31 cellular contexts compared by ENCODE assay signal in genomic region chr16:72083778-72084404, GRCh38. TPM values are rescaled to one million over a fixed set of nuclear protein-coding genes. Genes with fewer than 3 reads are reported as not detected.
"Had no signal": no experiment of that assay in that cellular context is flagged by ENCODE, and none has a peak within 500 bp of the region (broad histone marks: within the 10 kb centered on the region; RNA-seq: fewer than 3 reads in every experiment).

No MANE protein-coding gene starts in this region.

- H3K4me2 ChIP-seq: SK-N-SH had no signal

- H3K27ac ChIP-seq: adrenal gland, breast epithelium, SJCRH30, WERI-Rb-1 had no signal

- H3K9me3 ChIP-seq: adrenal gland, breast epithelium, MG63, SJCRH30 had no signal

- H3K9ac ChIP-seq: SK-N-SH had no signal

- H3K27me3 ChIP-seq: adrenal gland, breast epithelium, MG63, SJCRH30 had no signal

- ATAC-seq: activated CD4-positive, alpha-beta T cell treated with anti-CD3 and anti-CD28 coated beads for 36 hours; activated T-cell treated with anti-CD3 and anti-CD28 coated beads, Interleukin-2, amount 50 U/mL, for 72 hours; Panc1 had no signal

- DNase-seq: activated CD4-positive, alpha-beta memory T cell treated with anti-CD3 and anti-CD28 coated beads, Interleukin-2, amount 10 ng/mL, durations not matched to agents 7 days and 5 days; activated CD4-positive, alpha-beta T cell treated with anti-CD3 and anti-CD28 coated beads for 36 hours; activated CD4-positive, alpha-beta T cell treated with anti-CD3 and anti-CD28 coated beads, Interleukin-2, amount 50 U/mL, for 1 hour; activated gamma-delta T cell treated with Interleukin-2 at 50 U/mL for 16 hours; activated naive CD4-positive, alpha-beta T cell treated with anti-CD3 and anti-CD28 coated beads, Interleukin-2, amount 50 U/mL, for 16 hours; activated naive CD8-positive, alpha-beta T cell treated with anti-CD3 and anti-CD28 coated beads, Interleukin-2, amount 10 ng/mL, durations not matched to agents 7 days and 5 days; activated T-cell treated with anti-CD3 and anti-CD28 coated beads for 4 hours; activated T-cell treated with anti-CD3 and anti-CD28 coated beads, Interleukin-2, amount 50 U/mL, for 72 hours; adrenal gland; aorta; caudate nucleus; MG63; NCI-H1092 treated with DMSO at 0.1 percent for 48 hours; NCI-H1417 treated with DMSO at 0.1 percent for 48 hours; NCI-H1694 treated with DMSO at 0.1 percent for 48 hours; NCI-H2029 treated with DMSO at 0.1 percent for 48 hours; NCI-H510A treated with DMSO at 0.1 percent for 48 hours; NCI-H69; NK-92 treated with Interleukin-12 subunit alpha and Interleukin-12 subunit beta, amount 100 ng/mL, for 24 hours; OCI-M1; Right ventricle myocardium superior; RPMI8226; SJCRH30; SK-N-SH; T-helper 1 cell; WERI-Rb-1 had no signal

- H3K4me3 ChIP-seq: adrenal gland, breast epithelium, MG63, SJCRH30 had no signal

- H3K4me1 ChIP-seq: adrenal gland, breast epithelium, SJCRH30 had no signal

RNA-seq across cellular contexts. Expression of gene HPR, which starts 20.9 kb away (rescaled TPM):
- total RNA-seq: activated CD4-positive, alpha-beta memory T cell treated with anti-CD3 and anti-CD28 coated beads, Interleukin-2, amount 10 ng/mL, durations not matched to agents 7 days and 5 days; activated CD4-positive, alpha-beta T cell treated with anti-CD3 and anti-CD28 coated beads for 36 hours; activated CD8-positive, alpha-beta memory T cell treated with anti-CD3 and anti-CD28 coated beads for 36 hours; activated naive CD8-positive, alpha-beta T cell treated with anti-CD3 and anti-CD28 coated beads, Interleukin-2, amount 10 ng/mL, durations not matched to agents 7 days and 5 days; activated T-cell treated with anti-CD3 and anti-CD28 coated beads, Interleukin-2, amount 50 U/mL, for 72 hours; activated T-helper 2 cell treated with anti-CD3 and anti-CD28 coated beads, Interferon-gamma antibody, Interleukin-2, Interleukin-4, amounts not matched to agents 10 μg/mL and 5 μg/mL and 100 μg/mL, durations not matched to agents 14 hours and 24 hours and 36 hours; SJCRH30; T-helper 2 cell treated with Interferon-gamma antibody and Interleukin-4, amounts not matched to agents 100 ng/mL and 5 ng/mL, for 36 hours had no signal
- polyA plus RNA-seq: SK-N-SH had no signal

RNA-seq across cellular contexts. Expression of gene HP, which starts 29.6 kb away (rescaled TPM):
- total RNA-seq: activated CD4-positive, alpha-beta memory T cell treated with anti-CD3 and anti-CD28 coated beads, Interleukin-2, amount 10 ng/mL, durations not matched to agents 7 days and 5 days; activated CD4-positive, alpha-beta T cell treated with anti-CD3 and anti-CD28 coated beads for 36 hours; activated CD8-positive, alpha-beta memory T cell treated with anti-CD3 and anti-CD28 coated beads for 36 hours; activated naive CD8-positive, alpha-beta T cell treated with anti-CD3 and anti-CD28 coated beads, Interleukin-2, amount 10 ng/mL, durations not matched to agents 7 days and 5 days; activated T-cell treated with anti-CD3 and anti-CD28 coated beads, Interleukin-2, amount 50 U/mL, for 72 hours; activated T-helper 2 cell treated with anti-CD3 and anti-CD28 coated beads, Interferon-gamma antibody, Interleukin-2, Interleukin-4, amounts not matched to agents 10 μg/mL and 5 μg/mL and 100 μg/mL, durations not matched to agents 14 hours and 24 hours and 36 hours; SJCRH30; T-helper 2 cell treated with Interferon-gamma antibody and Interleukin-4, amounts not matched to agents 100 ng/mL and 5 ng/mL, for 36 hours had no signal
- polyA plus RNA-seq: SK-N-SH had no signal
